ENCODE assay signal across 1 cellular context in the genomic region with DNA sequence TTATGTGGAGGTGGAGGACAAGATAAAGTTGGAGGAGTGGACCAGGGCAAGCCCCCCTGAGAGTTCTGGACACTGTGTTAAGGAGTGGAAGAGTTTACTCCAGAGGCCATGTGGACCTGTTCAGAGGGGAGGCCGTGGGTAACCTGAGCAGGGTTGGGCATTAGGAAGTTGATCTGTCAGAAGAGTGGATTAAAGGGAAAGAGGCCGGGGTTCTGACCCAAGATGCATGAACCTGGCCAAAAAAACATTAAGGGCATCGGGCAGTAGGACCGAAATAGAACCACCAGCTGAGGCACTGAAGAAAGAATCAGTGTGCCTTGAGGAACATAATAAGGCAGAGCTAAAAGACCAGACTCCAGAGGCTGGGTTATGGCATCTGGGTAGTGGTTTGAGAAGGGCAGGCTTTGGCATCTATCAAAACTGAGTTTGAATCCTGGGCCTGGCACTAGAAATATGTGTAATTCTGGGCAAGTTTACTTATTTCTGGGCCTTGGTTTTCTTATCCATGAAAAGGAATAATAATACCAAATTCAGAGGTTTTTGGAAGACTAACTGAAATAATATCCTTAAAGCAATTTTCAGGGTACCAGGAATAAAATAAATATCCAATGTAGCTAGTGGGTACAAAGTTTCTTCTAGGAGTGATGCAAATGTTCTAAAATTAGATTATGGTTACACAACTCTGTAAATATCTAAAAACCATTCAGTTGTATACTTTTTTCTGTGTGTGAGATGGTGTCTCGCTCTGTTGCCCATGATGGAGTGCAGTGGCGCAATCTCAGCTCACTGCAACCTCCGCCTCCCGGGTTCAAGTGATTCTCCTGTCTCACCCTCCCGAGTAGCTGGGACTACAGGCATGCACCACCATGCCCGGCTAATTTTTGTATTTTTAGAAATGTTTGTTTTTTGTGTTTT.
TF ChIP-seq lines count a peak whose summit lies in the region.

No MANE protein-coding gene starts in this region.

TF ChIP-seq in K562, 482 proteins besides CTCF, POLR2A, EP300 and RAD21 (continued from another document):
- TF ChIP-seq MGA (IDR thresholded peaks at IDR 0.05) = no peak
